Comparison of ENCODE assay signal across 8 cellular contexts in the genomic region with DNA sequence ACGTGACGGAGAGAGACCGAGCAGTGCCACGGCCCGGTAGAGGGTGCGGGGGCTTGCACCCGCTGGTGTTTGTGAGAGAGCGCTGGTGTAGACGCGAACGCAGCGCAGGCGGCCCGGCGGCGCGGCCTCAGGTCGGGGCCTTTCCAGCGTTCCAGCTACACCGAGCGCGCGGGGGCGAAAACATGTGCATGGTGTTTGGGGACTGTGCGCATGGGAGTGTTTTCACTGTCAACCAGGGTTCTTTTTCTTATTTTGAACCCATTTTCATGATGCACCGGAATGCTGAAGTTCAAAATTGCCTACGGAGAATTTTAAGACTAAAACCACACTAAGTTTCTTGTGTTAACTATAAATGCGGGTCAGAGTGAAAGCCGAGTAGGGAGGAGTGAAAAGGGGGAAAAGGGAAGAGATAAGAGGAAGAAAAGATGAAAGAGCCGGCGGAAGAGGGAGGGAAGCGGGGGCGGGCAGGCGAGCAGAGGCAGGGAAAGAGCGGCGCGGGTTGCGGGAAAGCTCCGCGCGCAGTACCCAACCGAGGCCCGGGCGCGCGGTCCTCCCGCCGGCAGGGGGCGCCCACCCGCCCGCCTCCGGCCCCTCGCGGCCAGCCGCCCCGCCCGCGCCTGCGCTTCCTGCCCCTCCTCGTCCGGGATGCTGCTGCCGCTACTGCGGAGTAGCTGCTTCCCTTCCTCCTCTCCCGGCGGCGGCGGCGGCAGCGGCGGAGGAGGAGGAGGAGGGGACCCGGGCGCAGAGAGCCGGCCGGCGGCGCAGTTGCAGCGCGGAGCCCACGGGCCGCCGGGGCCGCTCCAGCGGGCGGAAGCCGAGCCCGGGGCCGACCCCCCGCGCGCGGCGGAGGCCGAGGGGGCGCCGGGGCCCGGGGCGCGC. TPM values are rescaled to one million over a fixed set of nuclear protein-coding genes. Genes with fewer than 3 reads are reported as not detected.
DNase-seq lines count a peak whose midpoint lies in the region; TF ChIP-seq lines count a peak whose summit lies in the region.

A gene with protein sequence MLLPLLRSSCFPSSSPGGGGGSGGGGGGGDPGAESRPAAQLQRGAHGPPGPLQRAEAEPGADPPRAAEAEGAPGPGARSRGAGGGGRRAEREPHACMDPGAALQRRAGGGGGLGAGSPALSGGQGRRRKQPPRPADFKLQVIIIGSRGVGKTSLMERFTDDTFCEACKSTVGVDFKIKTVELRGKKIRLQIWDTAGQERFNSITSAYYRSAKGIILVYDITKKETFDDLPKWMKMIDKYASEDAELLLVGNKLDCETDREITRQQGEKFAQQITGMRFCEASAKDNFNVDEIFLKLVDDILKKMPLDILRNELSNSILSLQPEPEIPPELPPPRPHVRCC (plus strand): TSS at position 643 of the 879 bp plus-strand sequence. CDS start 3 bp downstream, at position 646.

- H3K4me1 ChIP-seq in SJCRH30 (no peaks in the 10 kb centered on the region), neutrophil (ENCODE audit: control insufficient read depth in 1 of 2, insufficient read depth in 1 of 2, low read depth in 1 of 2, low read length in 1 of 2) (peaks cover 16 to 20% of the 10 kb centered on the region in 2 experiments)

- H3K36me3 ChIP-seq in SJCRH30 (no peaks in the 10 kb centered on the region), neutrophil (no peaks in the 10 kb centered on the region)

- TF ChIP-seq CTCF in neutrophil (IDR thresholded peaks at IDR 0.05) (peak; percentile 66), subcutaneous adipose tissue (IDR thresholded peaks at IDR 0.05; ENCODE audit: low read depth) (no peak)

- DNase-seq in Daoy (ENCODE audit: low read depth) (peak; percentile 82), GOT3 (lab: John Stamatoyannopoulos, UW) (peak; percentile 41), M059J (ENCODE audit: low read depth) (peak; percentile 71), SJCRH30 (peak; percentile 75 to 79), foreskin melanocyte (peak; percentile 59)
- peak; percentile 78 for DNase-seq in activated gamma-delta T cell treated with anti-CD3 and anti-CD28 coated beads, Interleukin-2, amount 50 U/mL, for 16 hours (ENCODE audit: low read depth)

- H3K9me3 ChIP-seq in SJCRH30 (replicated peaks) (no peaks in the 10 kb centered on the region), neutrophil (no peaks in the 10 kb centered on the region)

- H3K4me3 ChIP-seq in SJCRH30 = peak within 1 kb of the TSS; percentile 74
- peak within 1 kb of the TSS; percentile 72 to 77 for H3K4me3 ChIP-seq in neutrophil (ENCODE audit: low read depth in 1 of 2, low read length in 1 of 2)

- H3K27me3 ChIP-seq in SJCRH30 = no peaks in the 10 kb centered on the region
- H3K27me3 ChIP-seq in neutrophil = peaks cover 70% of the 10 kb centered on the region

- H3K27ac ChIP-seq in SJCRH30 (no peak within 1 kb of the TSS; the same call in 1 of the 2 replicates), neutrophil (peak within 1 kb of the TSS; percentile 23)

RNA-seq across cellular contexts. Expression of the gene that starts here (rescaled TPM):
- total RNA-seq in Daoy (2014; rRNA removed; shearing (Covaris generic)) = 27.8 and 33.1 TPM in 2 replicates
- total RNA-seq in M059J (2014; rRNA removed; shearing (Covaris generic)) = 75.0 and 96.1 TPM in 2 replicates
- total RNA-seq in SJCRH30 (2014; rRNA removed; shearing (Covaris generic)) = 51.2 and 52.9 TPM in 2 replicates
- total RNA-seq in subcutaneous adipose tissue = 10 to 100 TPM; 46.7 to 81.0 (median 58.5) TPM
